ENCODE assay signal across 2 cellular contexts in genomic region chr16:27314986-27315332, GRCh38.
TF ChIP-seq lines count a peak whose summit lies in the region.

No MANE protein-coding gene starts in this region.

TF ChIP-seq in SK-N-SH, 30 proteins besides CTCF, POLR2A, EP300 and RAD21 (continued from another document):
- TF ChIP-seq GATA2 (CRISPR knock-in tag; IDR thresholded peaks at IDR 0.05) (no peak), FOXM1 (IDR thresholded peaks at IDR 0.05; ENCODE audit: low read depth) (no peak), MEF2A (IDR thresholded peaks at IDR 0.05; ENCODE audit: borderline replicate concordance, low read depth) (no peak), REST (IDR thresholded peaks at IDR 0.05; ENCODE audit: low read depth, low read length) (no peak)

TF ChIP-seq in SK-N-SH treated with all-trans-retinoic acid at 6 μM for 48 hours, 23 proteins besides CTCF, POLR2A, EP300 and RAD21 (continued from another document):
- no peak for TF ChIP-seq TSHZ2 (CRISPR knock-in tag; IDR thresholded peaks at IDR 0.05)
- TF ChIP-seq RARB (CRISPR knock-in tag; IDR thresholded peaks at IDR 0.05) = no peak
- TF ChIP-seq PATZ1 (CRISPR knock-in tag; IDR thresholded peaks at IDR 0.05; ENCODE audit: borderline replicate concordance) = no peak
